In genomic region chr17:74457146-74457819, GRCh38 we compare ENCODE assay signal across 8 cellular contexts. TPM values are rescaled to one million over a fixed set of nuclear protein-coding genes. Genes with fewer than 3 reads are reported as not detected.
DNase-seq lines count a peak whose midpoint lies in the region; ATAC-seq and TF ChIP-seq lines count a peak whose summit lies in the region.

No MANE protein-coding gene starts in this region.

- H3K4me3 Mint-ChIP-seq in CD4-positive, alpha-beta memory T cell: peak overlapping the region in 5 of 8 donors; percentile 26 to 71 (median 36)
- H3K4me3 Mint-ChIP-seq in activated T-cell treated with anti-CD3 and anti-CD28 coated beads, Interleukin-2, amount 50 U/mL, for 72 hours: no peak overlapping the region
- no peak overlapping the region for H3K4me3 Mint-ChIP-seq in neural progenitor cell

- no peaks in the 10 kb centered on the region for H3K36me3 ChIP-seq in CD4-positive, alpha-beta memory T cell (ENCODE audit: insufficient read depth, low read length)
- H3K36me3 ChIP-seq in PC-9 (ENCODE audit: low read depth): no peaks in the 10 kb centered on the region
- H3K36me3 ChIP-seq in fibroblast of lung (ENCODE audit: control insufficient read depth, insufficient read depth, low read length): no peaks in the 10 kb centered on the region
- H3K36me3 ChIP-seq in neural progenitor cell: no peaks in the 10 kb centered on the region

- BruUV-seq in PC-9 (replicated peaks; lab: Mats Ljungman, UMichigan): no TSS peak

- peaks cover 56% of the 10 kb centered on the region for H3K4me1 ChIP-seq in CD4-positive, alpha-beta memory T cell (ENCODE audit: insufficient read depth, low read length)
- H3K4me1 ChIP-seq in PC-9 (replicated peaks; ENCODE audit: insufficient read depth) (peaks cover 7% of the 10 kb centered on the region; the same call in 1 of the 2 replicates), fibroblast of lung (ENCODE audit: control insufficient read depth, extremely low read depth, insufficient read depth, low read length) (no peaks in the 10 kb centered on the region), neural progenitor cell (peaks cover 30% of the 10 kb centered on the region)

- peaks cover 18 to 57% (median 37%) of the 10 kb centered on the region in 4 donors for H3K4me1 Mint-ChIP-seq in CD4-positive, alpha-beta memory T cell
- H3K4me1 Mint-ChIP-seq in activated T-cell treated with anti-CD3 and anti-CD28 coated beads, Interleukin-2, amount 50 U/mL, for 72 hours (ENCODE audit: low read depth): peaks cover 3% of the 10 kb centered on the region
- peaks cover 42% of the 10 kb centered on the region for H3K4me1 Mint-ChIP-seq in neural progenitor cell

- no peaks in the 10 kb centered on the region for H3K9me3 Mint-ChIP-seq in CD4-positive, alpha-beta memory T cell
- no peaks in the 10 kb centered on the region for H3K9me3 Mint-ChIP-seq in activated T-cell treated with anti-CD3 and anti-CD28 coated beads, Interleukin-2, amount 50 U/mL, for 72 hours
- no peaks in the 10 kb centered on the region for H3K9me3 Mint-ChIP-seq in neural progenitor cell

- TF ChIP-seq CTCF in HL-60 (IDR thresholded peaks at IDR 0.05; ENCODE audit: insufficient read depth, low read length) (peak; percentile 67), PC-9 (conservative IDR thresholded peaks at IDR 0.05) (peak; percentile 98), fibroblast of lung (conservative IDR thresholded peaks at IDR 0.05 in 1 of 2, IDR thresholded peaks at IDR 0.05 in 1 of 2; ENCODE audit: low read depth in 1 of 2, low read length in 2 of 2) (peak; percentile 91 to 92), neural progenitor cell (IDR thresholded peaks at IDR 0.05) (peak; percentile 98)

- no peaks in the 10 kb centered on the region for H3K27me3 ChIP-seq in CD4-positive, alpha-beta memory T cell (ENCODE audit: insufficient read depth, low read length)
- H3K27me3 ChIP-seq in HL-60 (ENCODE audit: insufficient read depth, poor library complexity, severe bottlenecking) (no peaks in the 10 kb centered on the region), PC-9 (ENCODE audit: insufficient read depth, low read depth) (peaks cover 30% of the 10 kb centered on the region), fibroblast of lung (ENCODE audit: control insufficient read depth, insufficient read depth, low read length) (no peaks in the 10 kb centered on the region), neural progenitor cell (peaks cover 26% of the 10 kb centered on the region)

- peak; percentile 18 to 26 for ATAC-seq in activated T-cell treated with anti-CD3 and anti-CD28 coated beads, Interleukin-2, amount 50 U/mL, for 72 hours (replicated peaks in 1 of 2)

- H3K27me3 Mint-ChIP-seq in CD4-positive, alpha-beta memory T cell: no peaks in the 10 kb centered on the region
- peaks cover 5% of the 10 kb centered on the region for H3K27me3 Mint-ChIP-seq in activated T-cell treated with anti-CD3 and anti-CD28 coated beads, Interleukin-2, amount 50 U/mL, for 72 hours (ENCODE audit: low read depth)
- peaks cover 17% of the 10 kb centered on the region for H3K27me3 Mint-ChIP-seq in neural progenitor cell (ENCODE audit: insufficient read depth, low read depth)

- no peaks in the 10 kb centered on the region for H3K9me3 ChIP-seq in CD4-positive, alpha-beta memory T cell (ENCODE audit: control insufficient read depth in 1 of 2, low read length in 2 of 2)
- no peaks in the 10 kb centered on the region for H3K9me3 ChIP-seq in PC-9 (ENCODE audit: insufficient read depth, low read depth)
- H3K9me3 ChIP-seq in fibroblast of lung (ENCODE audit: control insufficient read depth, insufficient read depth, low read depth, low read length): no peaks in the 10 kb centered on the region
- no peaks in the 10 kb centered on the region for H3K9me3 ChIP-seq in neural progenitor cell (ENCODE audit: low read depth)

- POLR2A ChIA-PET in CD4-positive, alpha-beta memory T cell (lab: Charles Lee; ENCODE audit: partially characterized antibody): interaction anchor here (1.1 to 1.9 kb wide), 6 partner anchors 9 to 255 kb away, joined by 3 to 8 read pairs (median 3); partner anchors contain the start of gene CD300A
- POLR2A ChIA-PET in PC-9 (lab: Charles Lee; ENCODE audit: unreplicated experiment): interaction anchor here (0.6 kb wide), 1 partner anchor 158 kb away, joined by 3 read pairs; no protein-coding TSS in a partner anchor

- no peak overlapping the region for H3K27ac ChIP-seq in CD4-positive, alpha-beta memory T cell (ENCODE audit: low read depth, low read length)
- H3K27ac ChIP-seq in HL-60 (replicated peaks) (no peak overlapping the region), PC-9 (no peak overlapping the region), fibroblast of lung (ENCODE audit: insufficient read depth, low read length) (no peak overlapping the region), neural progenitor cell (no peak overlapping the region), substantia nigra (ENCODE audit: low read depth, low read length, poor library complexity, severe bottlenecking) (peak overlapping the region; percentile 26)

- no peak overlapping the region for H3K4me3 ChIP-seq in CD4-positive, alpha-beta memory T cell (ENCODE audit: low read length in 2 of 2)
- no peak overlapping the region for H3K4me3 ChIP-seq in HL-60 (replicated peaks; ENCODE audit: insufficient read depth, low read length)
- H3K4me3 ChIP-seq in PC-9: no peak overlapping the region
- H3K4me3 ChIP-seq in fibroblast of lung (replicated peaks in 1 of 4; ENCODE audit: control extremely low read depth in 1 of 4, insufficient read depth in 1 of 4, low read depth in 3 of 4, low read length in 4 of 4): no peak overlapping the region
- H3K4me3 ChIP-seq in neural progenitor cell: no peak overlapping the region

- H3K4me2 ChIP-seq in PC-9: no peak overlapping the region
- no peak overlapping the region for H3K4me2 ChIP-seq in fibroblast of lung (ENCODE audit: extremely low read depth, insufficient read depth, low read length)
- H3K4me2 ChIP-seq in neural progenitor cell: no peak overlapping the region

- intact Hi-C loops in CD4-positive, alpha-beta memory T cell (cut with micrococcal nuclease): loop anchor here (1.0 kb wide), 5 partner anchors 78 to 254 kb away; partner anchors contain the start of gene RPL38
- intact Hi-C loops in PC-9 (cut with micrococcal nuclease; ENCODE audit: unreplicated experiment): loop anchor here (1.0 to 10.0 kb wide), 6 partner anchors 26 to 242 kb away; partner anchors contain the start of gene TTYH2

- no peaks in the 10 kb centered on the region for H3K79me2 ChIP-seq in PC-9 (ENCODE audit: low read depth)
- H3K79me2 ChIP-seq in fibroblast of lung (ENCODE audit: control insufficient read depth, insufficient read depth, low read length): no peaks in the 10 kb centered on the region
- no peaks in the 10 kb centered on the region for H3K79me2 ChIP-seq in neural progenitor cell (ENCODE audit: low read depth)

- H3K9ac ChIP-seq in fibroblast of lung (ENCODE audit: insufficient read depth, low read length) (no peak overlapping the region), neural progenitor cell (no peak overlapping the region)

- H2AFZ ChIP-seq in PC-9: no peak overlapping the region
- no peak overlapping the region for H2AFZ ChIP-seq in fibroblast of lung (ENCODE audit: low read length)
- peak overlapping the region; percentile 88 for H2AFZ ChIP-seq in neural progenitor cell (replicated peaks)

- DNase-seq in CD4-positive, alpha-beta memory T cell: peak; percentile 58 to 70 (median 64)
- DNase-seq in HL-60 (ENCODE audit: low read depth in 1 of 2, low spot score in 1 of 2) (peak in 1 of 2 experiments; percentile 71), PC-9 (peak in 1 of 2 experiments; percentile 63), fibroblast of lung (ENCODE audit: low read depth in 2 of 2) (peak; percentile 20 to 51), neural progenitor cell (ENCODE audit: low spot score) (peak; percentile 89), substantia nigra (lab: John Stamatoyannopoulos, UW) (peak in 44 of 49 donors; percentile 14 to 92 (median 69)), kidney glomerular epithelial cell (lab: John Stamatoyannopoulos, UW) (no peak)
- peak; percentile 65 to 81 for DNase-seq in activated T-cell treated with anti-CD3 and anti-CD28 coated beads, Interleukin-2, amount 50 U/mL, for 72 hours

- H3K27ac Mint-ChIP-seq in CD4-positive, alpha-beta memory T cell: peak overlapping the region in 5 of 7 donors; percentile 43 to 77 (median 61)
- H3K27ac Mint-ChIP-seq in activated T-cell treated with anti-CD3 and anti-CD28 coated beads, Interleukin-2, amount 50 U/mL, for 72 hours: no peak overlapping the region
- peak overlapping the region; percentile 85 for H3K27ac Mint-ChIP-seq in neural progenitor cell

- H4K20me1 ChIP-seq in PC-9 (ENCODE audit: insufficient read depth) (no peaks in the 10 kb centered on the region), fibroblast of lung (ENCODE audit: control insufficient read depth, extremely low read depth, insufficient read depth, low read length) (no peaks in the 10 kb centered on the region), neural progenitor cell (ENCODE audit: low read depth) (peaks cover 8% of the 10 kb centered on the region)

- no peaks in the 10 kb centered on the region for H3K36me3 Mint-ChIP-seq in CD4-positive, alpha-beta memory T cell
- no peaks in the 10 kb centered on the region for H3K36me3 Mint-ChIP-seq in activated T-cell treated with anti-CD3 and anti-CD28 coated beads, Interleukin-2, amount 50 U/mL, for 72 hours (ENCODE audit: insufficient read depth in 2 of 2)
- no peaks in the 10 kb centered on the region for H3K36me3 Mint-ChIP-seq in neural progenitor cell

- H3K9me2 ChIP-seq in PC-9 (ENCODE audit: insufficient read depth): no peaks in the 10 kb centered on the region

- H3F3A ChIP-seq in PC-9 (ENCODE audit: insufficient read depth, low read depth) (no peaks in the 10 kb centered on the region), neural progenitor cell (ENCODE audit: low read depth) (peaks cover 32% of the 10 kb centered on the region)

- CTCF ChIA-PET in CD4-positive, alpha-beta memory T cell (lab: Charles Lee; ENCODE audit: partially characterized antibody): interaction anchor here (0.7 to 9.9 kb wide), 28 partner anchors 8 to 256 kb away, joined by 3 to 105 read pairs (median 4); partner anchors contain the start of genes BTBD17, CD300A, GPR142 and TTYH2
- CTCF ChIA-PET in PC-9 (lab: Charles Lee): interaction anchor here (1.0 to 1.3 kb wide), 2 partner anchors 77 to 78 kb away, joined by 5 to 6 read pairs; no protein-coding TSS in a partner anchor

RNA-seq across cellular contexts. Expression of gene CD300A, which starts 9.2 kb away (rescaled TPM):
- total RNA-seq in CD4-positive, alpha-beta memory T cell: 10 to 100 TPM; 27.6 to 28.8 TPM
- polyA plus RNA-seq in CD4-positive, alpha-beta memory T cell: 10 to 100 TPM; 38.7 to 51.4 TPM
- not detected in 2 replicates for total RNA-seq in PC-9 (2021)
- 1 to 10 TPM; 3.9 to 7.2 TPM for total RNA-seq in activated T-cell treated with anti-CD3 and anti-CD28 coated beads, Interleukin-2, amount 50 U/mL, for 72 hours
- total RNA-seq in fibroblast of lung: not detected in 2 replicates
- polyA plus RNA-seq in fibroblast of lung: not detected in 2 replicates
- polyA plus RNA-seq in fibroblast of lung (2012): not detected in 2 replicates
- not detected in 2 replicates for polyA minus RNA-seq in fibroblast of lung (ENCODE audit: low replicate concordance)
- 0.28 TPM in 1 of 2 replicates, not detected in the other for total RNA-seq in neural progenitor cell (ENCODE audit: low replicate concordance)

RNA-seq across cellular contexts. Expression of gene GPRC5C, which starts 25.4 kb away (rescaled TPM):
- not detected for total RNA-seq in CD4-positive, alpha-beta memory T cell
- not detected for polyA plus RNA-seq in CD4-positive, alpha-beta memory T cell
- 27.9 and 32.4 TPM in 2 replicates for total RNA-seq in PC-9 (2021)
- 1 to 10 TPM; 1.3 to 2.3 TPM for total RNA-seq in activated T-cell treated with anti-CD3 and anti-CD28 coated beads, Interleukin-2, amount 50 U/mL, for 72 hours
- 1.5 and 14.6 TPM in 2 replicates for total RNA-seq in fibroblast of lung
- polyA plus RNA-seq in fibroblast of lung: 0.11 and 0.50 TPM in 2 replicates
- polyA plus RNA-seq in fibroblast of lung (2012): 0.19 and 1.0 TPM in 2 replicates
- polyA minus RNA-seq in fibroblast of lung (ENCODE audit: low replicate concordance): 2.1 TPM in 1 of 2 replicates, not detected in the other
- 13.5 and 42.0 TPM in 2 replicates for total RNA-seq in neural progenitor cell (ENCODE audit: low replicate concordance)

Comparison
In these comparisons a context has a peak if more than half of its experiments do, and no peak if none do; other contexts are left out.
1. H3K4me3 Mint-ChIP-seq: peak in CD4-positive, alpha-beta memory T cell (5 of 8); none in activated T-cell treated with anti-CD3 and anti-CD28 coated beads, Interleukin-2, amount 50 U/mL, for 72 hours (0 of 2) and neural progenitor cell (single experiment).
2. Peak in every context shown above with its lines, with median percentiles within 50 percentile points of each other: CTCF ChIP-seq.